Comparison of ENCODE assay signal across 27 cellular contexts in genomic region chr5:88436290-88436689, GRCh38.
"Had no signal": no experiment of that assay in that cellular context is flagged by ENCODE, and none has a peak within 500 bp of the region (broad histone marks: within the 10 kb centered on the region; RNA-seq: fewer than 3 reads in every experiment).

No MANE protein-coding gene starts in this region.

- H3K4me2 ChIP-seq: neural progenitor cell, smooth muscle cell had no signal

- H3K9me3 ChIP-seq: neutrophil, pancreas, psoas muscle, thoracic aorta, thyroid gland, upper lobe of left lung, vagina had no signal

- ATAC-seq: naive thymus-derived CD4-positive, alpha-beta T cell; natural killer cell; pancreas; psoas muscle; right cardiac atrium; sciatic nerve; stimulated activated naive B cell treated with anti-CD40 and anti-IgM and Interleukin-4, amounts not matched to agents 10 μg/mL and 1 μg/mL and 100 μg/mL, for 72 hours had no signal

- H3K27me3 ChIP-seq: neural progenitor cell, neutrophil, pancreas, spleen, stomach, thyroid gland, tibial nerve, upper lobe of left lung, vagina had no signal

- H2AFZ ChIP-seq: neural progenitor cell had no signal

- H3K9ac ChIP-seq: neural progenitor cell had no signal

- FAIRE-seq: urothelium cell line had no signal

- DNase-seq: naive thymus-derived CD4-positive, alpha-beta T cell; natural killer cell; nucleus accumbens; pancreas; psoas muscle; right cardiac atrium; spleen; stimulated activated CD4-positive, alpha-beta T cell treated with anti-CD3 and anti-CD28 coated beads, Interleukin-12 subunit alpha, Interleukin-12 subunit beta, amount 100 ng/mL, for 4 hours; stimulated activated CD4-positive, alpha-beta T cell treated with anti-CD3 and anti-CD28 coated beads, Interleukin-1b, Interleukin-23, amount 100 ng/mL, for 48 hours; stimulated activated CD4-positive, alpha-beta T cell treated with anti-CD3 and anti-CD28 coated beads, Interleukin-4, amount 100 ng/mL, for 1 hour; stimulated activated CD4-positive, alpha-beta T cell treated with anti-CD3 and anti-CD28 coated beads, Interleukin-4, amount 100 ng/mL, for 4 hours; stimulated activated CD8-positive, alpha-beta memory T cell treated with anti-CD3 and anti-CD28 coated beads, Interleukin-4, amount 100 ng/mL, for 48 hours; stimulated activated naive B cell treated with anti-CD40 and anti-IgM and Interleukin-4, amounts not matched to agents 10 μg/mL and 1 μg/mL and 100 μg/mL, for 72 hours; stimulated activated naive CD4-positive, alpha-beta T cell treated with Interleukin-2 at 50 U/mL for 16 hours; stomach; thyroid gland; trophoblast cell; upper lobe of left lung had no signal

- H3K4me3 ChIP-seq: neural progenitor cell, pancreas, psoas muscle, skin epidermis, smooth muscle cell, spleen, stomach, thoracic aorta, thyroid gland, tibial nerve, upper lobe of left lung, vagina had no signal

- H3K27ac ChIP-seq: neural progenitor cell, neutrophil, pancreas, psoas muscle, skin epidermis, spleen, stomach, thoracic aorta, thyroid gland, tibial nerve, upper lobe of left lung, vagina had no signal

- H3K36me3 ChIP-seq: neural progenitor cell, neutrophil, pancreas, spleen, stomach, thoracic aorta, thyroid gland, tibial nerve, upper lobe of left lung, vagina had no signal

- H3K4me1 ChIP-seq: neural progenitor cell, pancreas, psoas muscle, spleen, stomach, upper lobe of left lung, vagina had no signal
